14 cellular contexts compared by ENCODE assay signal in genomic region chr18:58205087-58205779, GRCh38.
DNase-seq lines count a peak whose midpoint lies in the region; ATAC-seq, FAIRE-seq and TF ChIP-seq lines count a peak whose summit lies in the region.
"Had no signal": no experiment of that assay in that cellular context is flagged by ENCODE, and none has a peak within 500 bp of the region (broad histone marks: within the 10 kb centered on the region; RNA-seq: fewer than 3 reads in every experiment).

No MANE protein-coding gene starts in this region.

- H3K9me3 ChIP-seq in AG04450 (ENCODE audit: control insufficient read depth, insufficient read depth, low read length), result no peaks in the 10 kb centered on the region
- H3K9me3 ChIP-seq in keratinocyte (ENCODE audit: control insufficient read depth, low read depth, low read length), result no peaks in the 10 kb centered on the region
- no peaks in the 10 kb centered on the region for H3K9me3 ChIP-seq in lower lobe of right lung
- H3K9me3 ChIP-seq: heart right ventricle had no signal

- H3K36me3 Mint-ChIP-seq in HFFc6 (ENCODE audit: low read depth) (no peaks in the 10 kb centered on the region), brain (no peaks in the 10 kb centered on the region)

- ATAC-seq in lower lobe of right lung (no peak), GM18517 (IDR thresholded peaks at IDR 0.05; ENCODE audit: unreplicated experiment) (no peak)
- ATAC-seq: PC-3 had no signal

- H3K79me2 ChIP-seq in keratinocyte (ENCODE audit: control insufficient read depth, insufficient read depth, low read length), result peaks cover 64% of the 10 kb centered on the region

- H3K4me1 Mint-ChIP-seq in HFFc6 (ENCODE audit: low read depth) (peaks cover 76% of the 10 kb centered on the region), brain (peaks cover 82% of the 10 kb centered on the region)
- H3K4me1 Mint-ChIP-seq: central memory CD8-positive, alpha-beta T cell had no signal

- no peak overlapping the region for H3K4me3 ChIP-seq in AG04450 (ENCODE audit: low read depth, low read length)
- H3K4me3 ChIP-seq in keratinocyte (ENCODE audit: control insufficient read depth in 2 of 3, extremely low read depth in 1 of 3, insufficient read depth in 2 of 3, low read depth in 1 of 3, low read length in 3 of 3), result no peak overlapping the region
- no peak overlapping the region for H3K4me3 ChIP-seq in lower lobe of right lung
- H3K4me3 ChIP-seq: heart right ventricle had no signal

- POLR2A ChIA-PET in AG04450 (lab: Yijun Ruan, JAX), result interaction anchor here (0.6 kb wide), 1 partner anchor 264 kb away, joined by 3 read pairs; no protein-coding TSS in a partner anchor

- dilution Hi-C loops in keratinocyte (cut with MboI; ENCODE audit: extremely low pct_ligation_motif_present, low sequenced_read_pairs), result no loop called here

- H3K4me1 ChIP-seq in keratinocyte (ENCODE audit: control insufficient read depth, extremely low read depth, insufficient read depth, low read length), result peaks cover 41% of the 10 kb centered on the region
- peaks cover 30% of the 10 kb centered on the region for H3K4me1 ChIP-seq in lower lobe of right lung

- no peak overlapping the region for H3K4me2 ChIP-seq in keratinocyte (ENCODE audit: control insufficient read depth, extremely low read depth, insufficient read depth, low read depth, low read length)

- intact Hi-C loops in lower lobe of right lung (cut with DNase I), result no loop called here

- CTCF ChIA-PET in AG04450 (lab: Charles Lee), result interaction anchor here (0.7 to 1.4 kb wide), 4 partner anchors 11 to 162 kb away, joined by 3 to 4 read pairs (median 3); partner anchors contain the start of gene NEDD4L

- no peak overlapping the region for H2AFZ ChIP-seq in keratinocyte (ENCODE audit: control insufficient read depth, low read length)

- H3K9me3 Mint-ChIP-seq in HFFc6, result no peaks in the 10 kb centered on the region
- no peaks in the 10 kb centered on the region for H3K9me3 Mint-ChIP-seq in brain
- H3K9me3 Mint-ChIP-seq: CD4-positive, alpha-beta T cell; central memory CD8-positive, alpha-beta T cell had no signal

- H3K9me1 ChIP-seq in keratinocyte (ENCODE audit: control insufficient read depth, extremely low read depth, insufficient read depth, low read length), result peaks cover 3% of the 10 kb centered on the region

- H3K27me3 ChIP-seq in AG04450 (ENCODE audit: control insufficient read depth, insufficient read depth, low read length) (no peaks in the 10 kb centered on the region), keratinocyte (ENCODE audit: control insufficient read depth, extremely low read depth, insufficient read depth, low read length) (no peaks in the 10 kb centered on the region), lower lobe of right lung (ENCODE audit: low read depth) (no peaks in the 10 kb centered on the region)

- H3K27me3 Mint-ChIP-seq in HFFc6 (ENCODE audit: insufficient read depth), result no peaks in the 10 kb centered on the region
- H3K27me3 Mint-ChIP-seq in brain, result no peaks in the 10 kb centered on the region

- peak overlapping the region; percentile 47 for H3K27ac ChIP-seq in AG04450 (ENCODE audit: low read depth, low read length)
- peak overlapping the region; percentile 6 for H3K27ac ChIP-seq in keratinocyte (ENCODE audit: control insufficient read depth, insufficient read depth, low read length)
- H3K27ac ChIP-seq in lower lobe of right lung, result no peak overlapping the region

- H4K20me1 ChIP-seq in keratinocyte (ENCODE audit: control insufficient read depth, extremely low read depth, insufficient read depth, low read length), result no peaks in the 10 kb centered on the region

- peak overlapping the region; percentile 11; the same call in 1 of the 2 replicates for H3K4me3 Mint-ChIP-seq in HFFc6
- H3K4me3 Mint-ChIP-seq in brain, result no peak overlapping the region
- H3K4me3 Mint-ChIP-seq: CD4-positive, alpha-beta T cell; central memory CD8-positive, alpha-beta T cell had no signal

- TF ChIP-seq CTCF in AG04450 (IDR thresholded peaks at IDR 0.05; ENCODE audit: low read depth, low read length) (no peak), HFFc6 (IDR thresholded peaks at IDR 0.05) (no peak), brain (conservative IDR thresholded peaks at IDR 0.05) (no peak), keratinocyte (optimal IDR thresholded peaks at IDR 0.05 in 1 of 3, IDR thresholded peaks at IDR 0.05 in 1 of 3, conservative IDR thresholded peaks at IDR 0.05 in 1 of 3; ENCODE audit: extremely low read depth in 1 of 3, insufficient read depth in 2 of 3, low read length in 3 of 3) (no peak), lower lobe of right lung (IDR thresholded peaks at IDR 0.05) (no peak)

- DNase-seq in AG04450 (ENCODE audit: low read depth, low spot score), result no peak
- DNase-seq in HFFc6, result peak; percentile 87
- DNase-seq in keratinocyte (ENCODE audit: low read depth, low spot score), result no peak
- no peak for DNase-seq in lower lobe of right lung
- DNase-seq in activated gamma-delta T cell (lab: John Stamatoyannopoulos, UW), result no peak
- DNase-seq in NCI-H1048 (lab: John Stamatoyannopoulos, UW), result no peak
- DNase-seq: activated T-cell treated with anti-CD3 and anti-CD28 coated beads for 4 hours; CD4-positive, alpha-beta T cell; PC-3; stimulated activated CD4-positive, alpha-beta T cell treated with anti-CD3 and anti-CD28 coated beads, Interleukin-12 subunit alpha, Interleukin-12 subunit beta, amount 100 ng/mL, for 4 hours had no signal

- H3K27ac Mint-ChIP-seq in HFFc6 (peak overlapping the region; percentile 80), brain (peak overlapping the region; percentile 3 to 58 (median 56))
- H3K27ac Mint-ChIP-seq: CD4-positive, alpha-beta T cell had no signal

- no peak overlapping the region for H3K9ac ChIP-seq in keratinocyte (ENCODE audit: control insufficient read depth, extremely low read depth, insufficient read depth, low read length)

- H3K36me3 ChIP-seq in keratinocyte (ENCODE audit: control insufficient read depth in 2 of 2, extremely low read depth in 1 of 2, insufficient read depth in 2 of 2, low read length in 2 of 2) (peaks cover 0 to 3% of the 10 kb centered on the region in 2 experiments), lower lobe of right lung (no peaks in the 10 kb centered on the region)
- H3K36me3 ChIP-seq: heart right ventricle had no signal

- no peak for FAIRE-seq in keratinocyte (lab: Jason Lieb, UNC)
